8 cellular contexts compared by ENCODE assay signal in genomic region chr1:999797-1000356, GRCh38. TPM values are rescaled to one million over a fixed set of nuclear protein-coding genes. Genes with fewer than 3 reads are reported as not detected.
DNase-seq lines count a peak whose midpoint lies in the region; ATAC-seq and TF ChIP-seq lines count a peak whose summit lies in the region.

Gene HES4, minus strand, starts transcription at chr1:1000097. Its CDS starts 124 bp downstream, at chr1:999973.

- intact Hi-C loops in A673 (cut with micrococcal nuclease; ENCODE audit: unreplicated experiment), result loop anchor here (5.0 kb wide), 1 partner anchor 62 kb away; no protein-coding TSS in a partner anchor
- intact Hi-C loops in activated CD4-positive, alpha-beta T cell treated with anti-CD3 and anti-CD28 coated beads, Interleukin-2, amount 10 ng/mL, durations not matched to agents 24 days and 14 days (cut with micrococcal nuclease), result loop anchor here (5.0 kb wide), 1 partner anchor 62 kb away; no protein-coding TSS in a partner anchor

- 1% methylated on average over 85 of the region's 85 CpGs for WGBS in liver

- no peaks in the 10 kb centered on the region for H3K27me3 ChIP-seq in A673 (replicated peaks; ENCODE audit: insufficient read depth, low read depth, low read length, poor library complexity)
- H3K27me3 ChIP-seq in liver (ENCODE audit: control insufficient read depth in 4 of 4, insufficient read depth in 4 of 4, low read length in 3 of 4), result peaks cover 0 to 11% (median 1%) of the 10 kb centered on the region in 4 donors

- DNase-seq in A673 (ENCODE audit: low spot score) (peak; percentile 95), NCI-H1694 treated with DMSO at 0.1 percent for 48 hours (lab: John Stamatoyannopoulos, UW) (peak; percentile 71), ecto neural progenitor cell (ENCODE audit: low spot score) (peak; percentile 98)
- peak; percentile 90 for DNase-seq in activated CD4-positive, alpha-beta T cell treated with anti-CD3 and anti-CD28 coated beads, Interleukin-2, amount 10 ng/mL, durations not matched to agents 24 days and 14 days
- DNase-seq in stimulated activated CD4-positive, alpha-beta T cell treated with anti-CD3 and anti-CD28 coated beads, Interleukin-2, amount 100 ng/mL, for 48 hours, result peak; percentile 56 to 59

- H3K4me1 Mint-ChIP-seq in activated CD4-positive, alpha-beta T cell treated with anti-CD3 and anti-CD28 coated beads, Interleukin-2, amount 10 ng/mL, durations not matched to agents 24 days and 14 days, result peaks cover 9% of the 10 kb centered on the region

- no peaks in the 10 kb centered on the region for H3K36me3 Mint-ChIP-seq in activated CD4-positive, alpha-beta T cell treated with anti-CD3 and anti-CD28 coated beads, Interleukin-2, amount 10 ng/mL, durations not matched to agents 24 days and 14 days (ENCODE audit: low read depth)

- H3K4me3 Mint-ChIP-seq in activated CD4-positive, alpha-beta T cell treated with anti-CD3 and anti-CD28 coated beads, Interleukin-2, amount 10 ng/mL, durations not matched to agents 24 days and 14 days, result peak within 1 kb of the TSS; percentile 66

- no peaks in the 10 kb centered on the region for H3K36me3 ChIP-seq in A673 (ENCODE audit: insufficient read depth, low read length, poor library complexity, severe bottlenecking)
- peaks cover 0 to 1% (median 0%) of the 10 kb centered on the region in 4 donors for H3K36me3 ChIP-seq in liver (ENCODE audit: control insufficient read depth in 4 of 4, insufficient read depth in 3 of 4, low read depth in 1 of 4, low read length in 3 of 4)

- H3K4me3 ChIP-seq in A673 (ENCODE audit: low read depth, low read length, poor library complexity, severe bottlenecking) (peak within 1 kb of the TSS; percentile 70), liver (ENCODE audit: low read depth in 1 of 3, low read length in 3 of 3) (peak within 1 kb of the TSS in 2 of 3 donors; percentile 31 to 66)

- no peaks in the 10 kb centered on the region for H3K9me3 ChIP-seq in A673 (ENCODE audit: low read depth, low read length, poor library complexity, severe bottlenecking)
- H3K9me3 ChIP-seq in liver (ENCODE audit: control insufficient read depth in 4 of 4, low read length in 3 of 4), result no peaks in the 10 kb centered on the region

- TF ChIP-seq POLR2A in GM19099 (IDR thresholded peaks at IDR 0.05; ENCODE audit: extremely low read depth, insufficient read length, low read depth), result peak; percentile 57

- TF ChIP-seq CTCF in A673 (conservative IDR thresholded peaks at IDR 0.05; ENCODE audit: low read depth, low read length) (no peak), liver (IDR thresholded peaks at IDR 0.05; ENCODE audit: low read depth, low read length, missing input control) (no peak)

- H3K4me1 ChIP-seq in A673 (ENCODE audit: insufficient read depth, low read length, poor library complexity, severe bottlenecking) (peaks cover 16% of the 10 kb centered on the region), liver (ENCODE audit: control insufficient read depth in 4 of 4, insufficient read depth in 4 of 4, low read length in 3 of 4) (peaks cover under 1 to 42% (median 28%) of the 10 kb centered on the region in 4 donors)

- BruUV-seq in A673 (replicated peaks; lab: Mats Ljungman, UMichigan), result no TSS peak

- H3K9ac ChIP-seq in liver (ENCODE audit: low read depth in 1 of 2, low read length in 2 of 2), result peak within 1 kb of the TSS in 1 of 2 donors; percentile 15

- no peak for ATAC-seq in GM18498 (IDR thresholded peaks at IDR 0.05; ENCODE audit: unreplicated experiment)

- POLR2A ChIA-PET in A673 (lab: Charles Lee; ENCODE audit: low non-redundant PET), result interaction anchor here (0.6 kb wide), 1 partner anchor 57 kb away, joined by 6 read pairs; no protein-coding TSS in a partner anchor

- CTCF ChIA-PET in A673 (lab: Charles Lee), result interaction anchor here (0.8 kb wide), 1 partner anchor 58 kb away, joined by 5 read pairs; no protein-coding TSS in a partner anchor

- TF ChIP-seq RAD21 in liver (IDR thresholded peaks at IDR 0.05), result no peak

- peak within 1 kb of the TSS; percentile 89 for H3K27ac Mint-ChIP-seq in activated CD4-positive, alpha-beta T cell treated with anti-CD3 and anti-CD28 coated beads, Interleukin-2, amount 10 ng/mL, durations not matched to agents 24 days and 14 days

- H3K27me3 Mint-ChIP-seq in activated CD4-positive, alpha-beta T cell treated with anti-CD3 and anti-CD28 coated beads, Interleukin-2, amount 10 ng/mL, durations not matched to agents 24 days and 14 days, result peaks cover 35% of the 10 kb centered on the region

- peak within 1 kb of the TSS; percentile 98 for H3K27ac ChIP-seq in A673 (ENCODE audit: low read depth, low read length, poor library complexity, severe bottlenecking)
- peak within 1 kb of the TSS; percentile 83 to 84 for H3K27ac ChIP-seq in liver (ENCODE audit: low read depth in 1 of 2, low read length in 2 of 2)

- H3K9me3 Mint-ChIP-seq in activated CD4-positive, alpha-beta T cell treated with anti-CD3 and anti-CD28 coated beads, Interleukin-2, amount 10 ng/mL, durations not matched to agents 24 days and 14 days, result no peaks in the 10 kb centered on the region

TF ChIP-seq in liver, 16 proteins besides CTCF, POLR2A, EP300 and RAD21:
- TF ChIP-seq JUND (IDR thresholded peaks at IDR 0.05) (no peak), HNF4G (IDR thresholded peaks at IDR 0.05) (no peak), SP1 (IDR thresholded peaks at IDR 0.05) (peak; percentile 20), ATF3 (IDR thresholded peaks at IDR 0.05) (no peak)

RNA-seq across cellular contexts. Expression of gene HES4, which starts in this region (rescaled TPM):
- 18.5 and 20.8 TPM in 2 replicates for total RNA-seq in A673 (2021)
- total RNA-seq in activated CD4-positive, alpha-beta T cell treated with anti-CD3 and anti-CD28 coated beads, Interleukin-2, amount 10 ng/mL, durations not matched to agents 24 days and 14 days, result 2.8 and 5.0 TPM in 2 replicates
- total RNA-seq in liver, result 1 to 10 TPM in 1 of 2 donors, under 1 TPM in 1; 0.93 to 1.7 TPM
- polyA plus RNA-seq in liver, result 1 to 10 TPM; 1.7 to 1.9 TPM
